In the genomic region with DNA sequence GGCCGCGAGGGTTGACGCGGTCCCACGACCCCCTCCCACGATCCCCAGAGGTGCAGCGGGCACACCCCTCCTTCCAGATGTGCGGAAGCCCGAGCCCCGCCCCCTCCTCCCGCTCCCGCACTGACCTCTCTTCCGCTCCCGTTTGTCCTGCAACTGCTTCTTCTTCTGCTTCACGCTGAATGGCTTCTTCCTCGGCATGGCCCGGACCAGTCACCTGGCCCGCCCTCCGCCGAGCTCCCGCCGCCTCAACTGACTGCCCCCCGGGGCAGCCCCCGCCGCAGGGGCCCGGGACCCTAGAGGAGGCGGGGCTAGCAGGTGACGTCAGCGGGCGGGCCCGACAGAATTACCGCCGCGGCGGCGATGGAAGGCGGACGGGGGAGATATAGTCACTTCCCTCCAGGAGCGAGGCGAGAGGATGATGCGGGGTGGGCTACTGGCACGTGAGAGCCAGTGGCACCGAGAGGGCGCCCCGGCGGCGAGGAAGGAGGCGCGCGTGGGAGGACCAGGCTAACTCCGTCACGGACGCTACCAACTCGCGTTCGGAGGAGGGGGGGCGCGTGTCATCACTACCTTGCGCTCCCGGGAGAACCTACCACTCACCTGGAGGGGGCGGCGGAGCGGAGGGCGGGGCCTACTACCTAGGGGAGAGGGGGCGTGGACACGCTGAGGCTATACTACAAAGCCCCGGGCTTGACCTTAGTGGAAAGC, we compare ENCODE assay signal across 1 cellular context.
TF ChIP-seq lines count a peak whose summit lies in the region.

A gene with protein sequence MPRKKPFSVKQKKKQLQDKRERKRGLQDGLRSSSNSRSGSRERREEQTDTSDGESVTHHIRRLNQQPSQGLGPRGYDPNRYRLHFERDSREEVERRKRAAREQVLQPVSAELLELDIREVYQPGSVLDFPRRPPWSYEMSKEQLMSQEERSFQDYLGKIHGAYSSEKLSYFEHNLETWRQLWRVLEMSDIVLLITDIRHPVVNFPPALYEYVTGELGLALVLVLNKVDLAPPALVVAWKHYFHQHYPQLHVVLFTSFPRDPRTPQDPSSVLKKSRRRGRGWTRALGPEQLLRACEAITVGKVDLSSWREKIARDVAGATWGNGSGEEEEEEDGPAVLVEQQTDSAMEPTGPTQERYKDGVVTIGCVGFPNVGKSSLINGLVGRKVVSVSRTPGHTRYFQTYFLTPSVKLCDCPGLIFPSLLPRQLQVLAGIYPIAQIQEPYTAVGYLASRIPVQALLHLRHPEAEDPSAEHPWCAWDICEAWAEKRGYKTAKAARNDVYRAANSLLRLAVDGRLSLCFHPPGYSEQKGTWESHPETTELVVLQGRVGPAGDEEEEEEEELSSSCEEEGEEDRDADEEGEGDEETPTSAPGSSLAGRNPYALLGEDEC (minus strand): TSS at position 484 of the 708 bp plus-strand sequence. CDS start 286 bp downstream, at position 198.

TF ChIP-seq in H1, 55 proteins besides CTCF, POLR2A, EP300 and RAD21 (continued from another document):
- no peak for TF ChIP-seq HDAC2 (IDR thresholded peaks at IDR 0.05; ENCODE audit: borderline replicate concordance in 1 of 2, low read depth in 2 of 2, low read length in 2 of 2)
- TF ChIP-seq SAP30 (IDR thresholded peaks at IDR 0.05; ENCODE audit: insufficient read depth, insufficient replicate concordance, low read length): no peak
- no peak for TF ChIP-seq GABPA (IDR thresholded peaks at IDR 0.05; ENCODE audit: borderline replicate concordance, insufficient read depth, low read length)
- TF ChIP-seq TAF1 (IDR thresholded peaks at IDR 0.05; ENCODE audit: low read depth, low read length): peak; percentile 51
- TF ChIP-seq YY1 (IDR thresholded peaks at IDR 0.05; ENCODE audit: low read depth, low read length): 0 out of 2 replicates have a peak, but pooled peaks have one; percentile 22
